ENCODE assay signal across 18 cellular contexts in the genomic region with DNA sequence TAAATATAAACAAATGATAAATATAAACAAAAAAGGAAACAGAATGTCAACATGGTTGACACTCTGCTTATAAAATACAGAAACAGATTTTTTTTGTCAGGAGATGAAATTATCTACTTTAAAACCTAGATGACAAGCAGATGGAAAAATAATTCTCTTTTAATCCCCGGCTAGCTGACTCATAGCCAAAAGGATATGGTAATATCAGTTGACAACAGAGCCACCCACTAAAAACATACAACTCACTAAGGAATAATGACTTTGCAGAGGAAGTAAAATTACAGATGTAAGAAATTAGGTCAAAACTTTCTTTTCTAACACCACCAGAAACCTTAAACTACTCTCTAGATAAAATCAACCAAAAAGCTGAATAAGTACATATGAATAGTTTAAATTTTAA.
"Had no signal": no experiment of that assay in that cellular context is flagged by ENCODE, and none has a peak within 500 bp of the region (broad histone marks: within the 10 kb centered on the region; RNA-seq: fewer than 3 reads in every experiment).

No MANE protein-coding gene starts in this region.

- H3K27me3 ChIP-seq: gastroesophageal sphincter, left lung, neutrophil had no signal

- H3K36me3 ChIP-seq: gastroesophageal sphincter, left lung, neutrophil had no signal

- H3K27ac ChIP-seq: coronary artery, epithelial cell of prostate, gastroesophageal sphincter, left lung, neutrophil had no signal

- H3K4me1 ChIP-seq: gastroesophageal sphincter, left lung had no signal

- DNase-seq: activated B cell treated with CpG ODN at 0.5 μM for 24 hours; activated CD4-positive, alpha-beta T cell treated with anti-CD3 and anti-CD28 coated beads, Interleukin-2, amount 10 ng/mL, durations not matched to agents 24 days and 14 days; activated CD8-positive, alpha-beta memory T cell treated with anti-CD3 and anti-CD28 coated beads, Interleukin-2, amount 50 U/mL, for 48 hours; activated gamma-delta T cell; activated naive CD8-positive, alpha-beta T cell treated with anti-CD3 and anti-CD28 coated beads for 36 hours; activated T-cell treated with anti-CD3 and anti-CD28 coated beads, Interleukin-2, amount 50 U/mL, for 72 hours; effector CD8-positive, alpha-beta T cell; left lung; mucosa of descending colon; naive thymus-derived CD8-positive, alpha-beta T cell; retina; T-helper 17 cell had no signal

- H3K4me3 ChIP-seq: coronary artery, gastroesophageal sphincter, left lung, mucosa of descending colon had no signal

- ATAC-seq: activated T-cell treated with anti-CD3 and anti-CD28 coated beads, Interleukin-2, amount 50 U/mL, for 72 hours; gastroesophageal sphincter; left lung; mucosa of descending colon; naive thymus-derived CD8-positive, alpha-beta T cell; stimulated activated effector memory CD8-positive, alpha-beta T cell treated with anti-CD3 and anti-CD28 coated beads, Interleukin-12 subunit alpha, Interleukin-12 subunit beta, amount 100 ng/mL, for 72 hours; T-helper 17 cell had no signal

- FAIRE-seq: islet of Langerhans had no signal
